ENCODE assay signal across 17 cellular contexts in genomic region chr1:224539971-224540370, GRCh38.
DNase-seq lines count a peak whose midpoint lies in the region; TF ChIP-seq lines count a peak whose summit lies in the region.
"Had no signal": no experiment of that assay in that cellular context is flagged by ENCODE, and none has a peak within 500 bp of the region (broad histone marks: within the 10 kb centered on the region; RNA-seq: fewer than 3 reads in every experiment).

No MANE protein-coding gene starts in this region.

- intact Hi-C loops in activated naive CD4-positive, alpha-beta T cell treated with anti-CD3 and anti-CD28 coated beads for 36 hours (cut with micrococcal nuclease) = no loop called here

- H3K4me1 Mint-ChIP-seq in activated naive CD4-positive, alpha-beta T cell treated with anti-CD3 and anti-CD28 coated beads for 36 hours (ENCODE audit: low read depth) = peaks cover 16% of the 10 kb centered on the region
- H3K4me1 Mint-ChIP-seq: IgD-negative memory B cell had no signal

- H3K4me3 ChIP-seq in BLaER1 (no peak overlapping the region), Loucy (ENCODE audit: low read length, poor library complexity, severe bottlenecking) (peak overlapping the region; percentile 33), fibroblast of villous mesenchyme (ENCODE audit: low read depth, low read length) (no peak overlapping the region)
- H3K4me3 ChIP-seq: gastrocnemius medialis, mucosa of descending colon had no signal

- H3K27me3 Mint-ChIP-seq in activated naive CD4-positive, alpha-beta T cell treated with anti-CD3 and anti-CD28 coated beads for 36 hours (ENCODE audit: low read depth) = no peaks in the 10 kb centered on the region

- H3K4me3 Mint-ChIP-seq in activated naive CD4-positive, alpha-beta T cell treated with anti-CD3 and anti-CD28 coated beads for 36 hours = no peak overlapping the region
- H3K4me3 Mint-ChIP-seq: H9, IgD-negative memory B cell had no signal

- H3K9me3 ChIP-seq in BLaER1 (no peaks in the 10 kb centered on the region), Loucy (ENCODE audit: insufficient read depth, low read depth, low read length) (no peaks in the 10 kb centered on the region)
- H3K9me3 ChIP-seq: gastrocnemius medialis, mucosa of descending colon had no signal

- no peaks in the 10 kb centered on the region for H3K36me3 ChIP-seq in BLaER1
- no peaks in the 10 kb centered on the region for H3K36me3 ChIP-seq in Loucy (ENCODE audit: insufficient read depth, low read length)
- H3K36me3 ChIP-seq: gastrocnemius medialis had no signal

- POLR2A ChIA-PET in GM10248 (lab: Yijun Ruan, JAX) = no interaction called here

- H3K27ac ChIP-seq in BLaER1 (no peak overlapping the region; the same call in 1 of the 2 replicates), VCaP (0 out of 2 replicates have a peak overlapping the region, but pooled peaks have one; percentile 8)
- H3K27ac ChIP-seq: gastrocnemius medialis had no signal

- TF ChIP-seq CTCF in Loucy (conservative IDR thresholded peaks at IDR 0.05; ENCODE audit: low read length) = no peak
- TF ChIP-seq CTCF in VCaP (conservative IDR thresholded peaks at IDR 0.05) = no peak
- TF ChIP-seq CTCF in fibroblast of villous mesenchyme (IDR thresholded peaks at IDR 0.05; ENCODE audit: insufficient read depth, low read depth, low read length) = no peak
- no peak for TF ChIP-seq CTCF in GM10248 (IDR thresholded peaks at IDR 0.05; ENCODE audit: control extremely low read depth, extremely low read depth, low read depth, missing control alignments)

- CTCF ChIA-PET in activated naive CD4-positive, alpha-beta T cell treated with anti-CD3 and anti-CD28 coated beads for 36 hours (lab: Charles Lee) = interaction anchor here (1.1 to 1.3 kb wide), 3 partner anchors 27 to 383 kb away, joined by 3 to 4 read pairs (median 4); no protein-coding TSS in a partner anchor
- CTCF ChIA-PET in GM10248 (lab: Yijun Ruan, JAX) = interaction anchor here (1.1 to 1.4 kb wide), 2 partner anchors 9 to 26 kb away, joined by 3 to 8 read pairs; no protein-coding TSS in a partner anchor

- DNase-seq in fibroblast of villous mesenchyme (ENCODE audit: low read depth) = peak; percentile 22
- DNase-seq in activated naive CD4-positive, alpha-beta T cell treated with anti-CD3 and anti-CD28 coated beads for 36 hours = no peak
- no peak for DNase-seq in putamen (ENCODE audit: low spot score)
- no peak for DNase-seq in mesenteric fat pad (ENCODE audit: low spot score)
- DNase-seq in GM10248 (ENCODE audit: extremely low spot score) = no peak
- DNase-seq: activated CD4-positive, alpha-beta T cell treated with anti-CD3 and anti-CD28 coated beads, Interleukin-2, amount 50 U/mL, for 1 hour; activated CD8-positive, alpha-beta memory T cell treated with anti-CD3 and anti-CD28 coated beads, Interleukin-2, amount 50 U/mL, for 48 hours; activated gamma-delta T cell; gastrocnemius medialis; H9; mucosa of descending colon; stimulated activated CD4-positive, alpha-beta T cell treated with anti-CD3 and anti-CD28 coated beads, Interleukin-15, amount 100 ng/mL, for 24 hours; stimulated activated naive CD4-positive, alpha-beta T cell had no signal

- H3K4me2 ChIP-seq in BLaER1 (peak overlapping the region; percentile 50), Loucy (ENCODE audit: low read depth, low read length, poor library complexity, severe bottlenecking) (peak overlapping the region; percentile 55)

- H3K9me3 Mint-ChIP-seq in activated naive CD4-positive, alpha-beta T cell treated with anti-CD3 and anti-CD28 coated beads for 36 hours = no peaks in the 10 kb centered on the region

- H3K79me2 ChIP-seq in Loucy (ENCODE audit: insufficient read depth, low read length) = no peaks in the 10 kb centered on the region

- no peaks in the 10 kb centered on the region for H4K20me1 ChIP-seq in BLaER1
- H4K20me1 ChIP-seq in Loucy (ENCODE audit: insufficient read depth, low read length, poor library complexity, severe bottlenecking) = no peaks in the 10 kb centered on the region

- no peak overlapping the region for H3K27ac Mint-ChIP-seq in activated naive CD4-positive, alpha-beta T cell treated with anti-CD3 and anti-CD28 coated beads for 36 hours
- H3K27ac Mint-ChIP-seq: H9, IgD-negative memory B cell had no signal

- no peak overlapping the region for H3K9ac ChIP-seq in BLaER1
- no peak overlapping the region for H3K9ac ChIP-seq in Loucy (ENCODE audit: low read depth, low read length, poor library complexity, severe bottlenecking)

- no peaks in the 10 kb centered on the region for H3K27me3 ChIP-seq in BLaER1
- H3K27me3 ChIP-seq in Loucy (ENCODE audit: insufficient read depth, low read length, poor library complexity, severe bottlenecking) = no peaks in the 10 kb centered on the region
- H3K27me3 ChIP-seq: gastrocnemius medialis had no signal

- H3K9me2 ChIP-seq in Loucy (replicated peaks; ENCODE audit: low read depth, low read length) = no peaks in the 10 kb centered on the region

- H3F3A ChIP-seq in Loucy (ENCODE audit: low read depth) = peaks cover 6% of the 10 kb centered on the region

- H3K4me1 ChIP-seq in BLaER1 (peaks cover 17% of the 10 kb centered on the region), Loucy (ENCODE audit: insufficient read depth, low read length, poor library complexity, severe bottlenecking) (peaks cover 47% of the 10 kb centered on the region)

- H3K36me3 Mint-ChIP-seq in activated naive CD4-positive, alpha-beta T cell treated with anti-CD3 and anti-CD28 coated beads for 36 hours (ENCODE audit: low read depth) = no peaks in the 10 kb centered on the region
- H3K36me3 Mint-ChIP-seq: IgD-negative memory B cell had no signal

- H2AFZ ChIP-seq in Loucy (ENCODE audit: low read length) = 0 out of 2 replicates have a peak overlapping the region, but pooled peaks have one; percentile 13
